Comparison of ENCODE assay signal across 25 cellular contexts in the genomic region with DNA sequence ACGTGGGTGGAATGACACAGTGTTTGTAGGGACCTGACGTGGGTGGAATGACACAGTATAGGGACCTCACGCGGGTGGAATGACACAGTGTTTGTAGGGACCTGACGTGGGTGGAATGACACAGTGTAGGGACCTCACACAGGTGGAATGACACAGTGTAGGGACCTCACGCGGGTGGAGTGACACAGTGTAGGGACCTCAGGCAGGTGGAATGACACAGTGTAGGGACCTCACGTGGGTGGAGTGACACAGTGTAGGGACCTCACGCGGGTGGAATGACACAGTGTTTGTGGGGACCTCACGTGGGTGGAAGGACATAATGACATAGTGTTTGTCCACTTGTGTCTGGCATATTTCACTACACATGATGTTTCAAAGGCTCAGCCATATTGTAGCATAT. TPM values are rescaled to one million over a fixed set of nuclear protein-coding genes. Genes with fewer than 3 reads are reported as not detected.
A peak's percentile ranks its signal among the peaks of the same experiment; 100 is the strongest.
DNase-seq lines count a peak whose midpoint lies in the region; ATAC-seq and TF ChIP-seq lines count a peak whose summit lies in the region.
"Had no signal": no experiment of that assay in that cellular context is flagged by ENCODE, and none has a peak within 500 bp of the region (broad histone marks: within the 10 kb centered on the region; RNA-seq: fewer than 3 reads in every experiment).

No MANE protein-coding gene starts in this region.

- H3K9me3 Mint-ChIP-seq in activated T-cell treated with anti-CD3 and anti-CD28 coated beads, Interleukin-2, amount 50 U/mL, for 72 hours = peaks cover 16 to 27% of the 10 kb centered on the region in 2 donors
- H3K9me3 Mint-ChIP-seq in endodermal cell = peaks cover 6% of the 10 kb centered on the region
- H3K9me3 Mint-ChIP-seq in stimulated activated naive B cell treated with anti-CD40 and anti-IgM and Interleukin-4, amounts not matched to agents 10 μg/mL and 1 μg/mL and 100 μg/mL, for 72 hours = peaks cover 7 to 17% of the 10 kb centered on the region in 2 donors

- WGBS in endodermal cell (ENCODE audit: insufficient coverage in 1 of 2, insufficient read length in 1 of 2), 2 experiments = 96 to 97% methylated on average over 10 to 11 of the region's 11 CpGs
- WGBS in testis, 2 donors = 84 to 89% methylated on average over 10 to 11 of the region's 11 CpGs

- no peaks in the 10 kb centered on the region for H3K27me3 Mint-ChIP-seq in activated T-cell treated with anti-CD3 and anti-CD28 coated beads, Interleukin-2, amount 50 U/mL, for 72 hours (ENCODE audit: low read depth)
- no peaks in the 10 kb centered on the region for H3K27me3 Mint-ChIP-seq in endodermal cell (ENCODE audit: insufficient read depth)
- H3K27me3 Mint-ChIP-seq in stimulated activated naive B cell treated with anti-CD40 and anti-IgM and Interleukin-4, amounts not matched to agents 10 μg/mL and 1 μg/mL and 100 μg/mL, for 72 hours = no peaks in the 10 kb centered on the region
- H3K27me3 Mint-ChIP-seq: stimulated activated naive CD8-positive, alpha-beta T cell treated with anti-CD3 and anti-CD28 coated beads, Interleukin-15, amount 100 ng/mL, for 72 hours had no signal

- peaks cover 35 to 50% of the 10 kb centered on the region in 2 donors for H3K36me3 Mint-ChIP-seq in activated T-cell treated with anti-CD3 and anti-CD28 coated beads, Interleukin-2, amount 50 U/mL, for 72 hours (ENCODE audit: insufficient read depth in 2 of 2)
- peaks cover 14% of the 10 kb centered on the region for H3K36me3 Mint-ChIP-seq in endodermal cell (ENCODE audit: low read depth)
- H3K36me3 Mint-ChIP-seq in stimulated activated naive B cell treated with anti-CD40 and anti-IgM and Interleukin-4, amounts not matched to agents 10 μg/mL and 1 μg/mL and 100 μg/mL, for 72 hours = peaks cover 20 to 57% of the 10 kb centered on the region in 2 donors

- H3K36me3 ChIP-seq in endodermal cell (ENCODE audit: control insufficient read depth, insufficient read depth, low read length) (no peaks in the 10 kb centered on the region), testis (ENCODE audit: low read depth, missing control alignments) (no peaks in the 10 kb centered on the region)
- H3K36me3 ChIP-seq: cardiac muscle cell, gastroesophageal sphincter, neutrophil, spleen, upper lobe of left lung had no signal

- H3K4me3 Mint-ChIP-seq in activated T-cell treated with anti-CD3 and anti-CD28 coated beads, Interleukin-2, amount 50 U/mL, for 72 hours = no peak overlapping the region
- H3K4me3 Mint-ChIP-seq in endodermal cell = no peak overlapping the region
- no peak overlapping the region for H3K4me3 Mint-ChIP-seq in stimulated activated naive B cell treated with anti-CD40 and anti-IgM and Interleukin-4, amounts not matched to agents 10 μg/mL and 1 μg/mL and 100 μg/mL, for 72 hours
- H3K4me3 Mint-ChIP-seq: GM23338; stimulated activated naive CD8-positive, alpha-beta T cell treated with anti-CD3 and anti-CD28 coated beads, Interleukin-15, amount 100 ng/mL, for 72 hours had no signal

- H3K4me3 ChIP-seq in endodermal cell (ENCODE audit: low read length) (no peak overlapping the region), testis (no peak overlapping the region)
- H3K4me3 ChIP-seq: cardiac muscle cell, dorsolateral prefrontal cortex, gastroesophageal sphincter, GM23338, PC-9, spleen, upper lobe of left lung had no signal

- H3K27ac ChIP-seq in endodermal cell (ENCODE audit: low read depth, low read length) (no peak overlapping the region), testis (no peak overlapping the region)
- H3K27ac ChIP-seq: cardiac muscle cell, gastroesophageal sphincter, neutrophil, PC-9, spleen, upper lobe of left lung had no signal

- intact Hi-C loops in testis (cut with DNase I; ENCODE audit: low total_unique reads) = no loop called here

- peak; percentile 45 to 46 for ATAC-seq in activated T-cell treated with anti-CD3 and anti-CD28 coated beads, Interleukin-2, amount 50 U/mL, for 72 hours (replicated peaks in 1 of 2)
- no peak for ATAC-seq in stimulated activated naive B cell treated with anti-CD40 and anti-IgM and Interleukin-4, amounts not matched to agents 10 μg/mL and 1 μg/mL and 100 μg/mL, for 72 hours (replicated peaks)
- ATAC-seq: activated CD4-positive, CD25-positive, alpha-beta regulatory T cell treated with anti-CD3 and anti-CD28 coated beads, Interleukin-2, amount 50 U/mL, for 24 hours; esophagus mucosa; gastroesophageal sphincter; GM23338; stimulated activated naive CD8-positive, alpha-beta T cell treated with anti-CD3 and anti-CD28 coated beads, Interleukin-15, amount 100 ng/mL, for 72 hours had no signal

- H3K9ac ChIP-seq in endodermal cell (ENCODE audit: extremely low read depth, low read length, poor library complexity, severe bottlenecking) = no peak overlapping the region

- peaks cover 10% of the 10 kb centered on the region for H3K9me3 ChIP-seq in endodermal cell (ENCODE audit: control insufficient read depth, low read length)
- H3K9me3 ChIP-seq in testis = no peaks in the 10 kb centered on the region
- H3K9me3 ChIP-seq: neutrophil, upper lobe of left lung had no signal

- TF ChIP-seq POLR2A in testis (IDR thresholded peaks at IDR 0.05) = no peak

- TF ChIP-seq CTCF in endodermal cell (conservative IDR thresholded peaks at IDR 0.05) (no peak), testis (IDR thresholded peaks at IDR 0.05) (no peak)

- DNase-seq in stimulated activated CD4-positive, alpha-beta T cell treated with anti-CD3 and anti-CD28 coated beads, Interleukin-1b, Interleukin-23, amount 100 ng/mL, for 48 hours = peak; percentile 64
- no peak for DNase-seq in stimulated activated CD4-positive, alpha-beta T cell treated with anti-CD3 and anti-CD28 coated beads, Interleukin-2, amount 100 ng/mL, for 48 hours
- DNase-seq in activated T-cell treated with anti-CD3 and anti-CD28 coated beads, Interleukin-2, amount 50 U/mL, for 72 hours = peak; percentile 25 to 48
- peak; percentile 14 for DNase-seq in endodermal cell
- no peak for DNase-seq in stimulated activated naive B cell treated with anti-CD40 and anti-IgM and Interleukin-4, amounts not matched to agents 10 μg/mL and 1 μg/mL and 100 μg/mL, for 72 hours
- DNase-seq in RKO (ENCODE audit: low spot score) = no peak
- no peak for DNase-seq in testis
- DNase-seq: amygdala, dorsolateral prefrontal cortex, KBM-7, midbrain, MV-4-11, NCI-H187 treated with DMSO at 0.1 percent for 48 hours, NCI-H226, NCI-H82, PC-9, upper lobe of left lung had no signal

- peaks cover 79% of the 10 kb centered on the region for H3K4me1 Mint-ChIP-seq in activated T-cell treated with anti-CD3 and anti-CD28 coated beads, Interleukin-2, amount 50 U/mL, for 72 hours (ENCODE audit: low read depth)
- H3K4me1 Mint-ChIP-seq in endodermal cell = peaks cover 6% of the 10 kb centered on the region
- peaks cover 51 to 71% of the 10 kb centered on the region in 2 donors for H3K4me1 Mint-ChIP-seq in stimulated activated naive B cell treated with anti-CD40 and anti-IgM and Interleukin-4, amounts not matched to agents 10 μg/mL and 1 μg/mL and 100 μg/mL, for 72 hours

- peak overlapping the region; percentile 74 for H3K27ac Mint-ChIP-seq in activated T-cell treated with anti-CD3 and anti-CD28 coated beads, Interleukin-2, amount 50 U/mL, for 72 hours
- H3K27ac Mint-ChIP-seq in endodermal cell = no peak overlapping the region
- peak overlapping the region; percentile 92 for H3K27ac Mint-ChIP-seq in stimulated activated naive B cell treated with anti-CD40 and anti-IgM and Interleukin-4, amounts not matched to agents 10 μg/mL and 1 μg/mL and 100 μg/mL, for 72 hours
- H3K27ac Mint-ChIP-seq: GM23338 had no signal

- H3K27me3 ChIP-seq in endodermal cell (ENCODE audit: control insufficient read depth, insufficient read depth, low read length, poor library complexity, severe bottlenecking) (no peaks in the 10 kb centered on the region), testis (no peaks in the 10 kb centered on the region)
- H3K27me3 ChIP-seq: cardiac muscle cell, dorsolateral prefrontal cortex, gastroesophageal sphincter, neutrophil, spleen, upper lobe of left lung had no signal

- no peaks in the 10 kb centered on the region for H3K4me1 ChIP-seq in endodermal cell (ENCODE audit: control insufficient read depth, insufficient read depth, low read length)
- no peaks in the 10 kb centered on the region for H3K4me1 ChIP-seq in testis

RNA-seq across cellular contexts. Expression of gene PPP2R2D, which starts 19.3 kb away (rescaled TPM):
- 10 to 100 TPM; 32.5 to 40.7 TPM for total RNA-seq in activated T-cell treated with anti-CD3 and anti-CD28 coated beads, Interleukin-2, amount 50 U/mL, for 72 hours
- total RNA-seq in endodermal cell = 10 to 100 TPM; 35.5 to 37.5 TPM
- polyA plus RNA-seq in endodermal cell (2013, experiment 1 of 2) = 36.0 TPM
- polyA plus RNA-seq in endodermal cell (2013, experiment 2 of 2) = 35.4 TPM
- 10 to 100 TPM; 48.5 to 49.2 TPM for total RNA-seq in testis
- polyA plus RNA-seq in testis (ENCODE audit: insufficient read depth, low read depth, low replicate concordance) = 34.9 TPM

Comparison
In these comparisons a context has a peak if more than half of its experiments do, and no peak if none do; other contexts are left out.
1. DNase-seq: peak in stimulated activated CD4-positive, alpha-beta T cell treated with anti-CD3 and anti-CD28 coated beads, Interleukin-1b, Interleukin-23, amount 100 ng/mL, for 48 hours (single experiment), activated T-cell treated with anti-CD3 and anti-CD28 coated beads, Interleukin-2, amount 50 U/mL, for 72 hours (2 of 2) and endodermal cell (single experiment); none in stimulated activated CD4-positive, alpha-beta T cell treated with anti-CD3 and anti-CD28 coated beads, Interleukin-2, amount 100 ng/mL, for 48 hours (0 of 2), stimulated activated naive B cell treated with anti-CD40 and anti-IgM and Interleukin-4, amounts not matched to agents 10 μg/mL and 1 μg/mL and 100 μg/mL, for 72 hours (single experiment), RKO (single experiment) and testis (single experiment).
2. ATAC-seq: peak in activated T-cell treated with anti-CD3 and anti-CD28 coated beads, Interleukin-2, amount 50 U/mL, for 72 hours (2 of 2); none in stimulated activated naive B cell treated with anti-CD40 and anti-IgM and Interleukin-4, amounts not matched to agents 10 μg/mL and 1 μg/mL and 100 μg/mL, for 72 hours (0 of 2).